1 cellular context compared by ENCODE assay signal in the genomic region with DNA sequence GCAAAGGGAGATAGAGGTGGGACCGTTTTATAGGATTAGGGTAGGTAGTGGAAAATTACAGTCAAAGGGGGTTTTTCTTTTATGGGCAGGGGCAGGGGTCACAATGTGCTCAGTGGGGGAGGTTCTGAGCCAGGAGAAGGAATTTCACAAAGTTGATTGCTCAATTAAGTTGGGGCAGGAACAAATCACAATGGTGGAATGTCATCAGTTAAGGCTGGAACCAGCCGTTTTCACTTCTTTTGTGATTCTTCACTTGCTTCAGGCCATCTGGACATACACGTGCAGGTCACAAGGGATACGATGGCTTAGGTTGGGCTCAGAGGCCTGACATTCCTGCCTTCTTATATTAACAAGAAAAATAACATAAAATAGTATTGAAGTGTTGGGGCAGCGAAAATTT.
TF ChIP-seq lines count a peak whose summit lies in the region.

No MANE protein-coding gene starts in this region.

TF ChIP-seq in GM23338, 12 proteins besides CTCF, POLR2A, EP300 and RAD21 (continued from another document):
- TF ChIP-seq ZNF462 (CRISPR knock-in tag; IDR thresholded peaks at IDR 0.05) (no peak), STAT1 (IDR thresholded peaks at IDR 0.05; ENCODE audit: unreplicated experiment) (no peak), ZNF331 (CRISPR knock-in tag; IDR thresholded peaks at IDR 0.05; ENCODE audit: low read depth) (no peak), JUNB (IDR thresholded peaks at IDR 0.05; ENCODE audit: unreplicated experiment) (no peak), EZH2 (IDR thresholded peaks at IDR 0.05; ENCODE audit: low read depth, unreplicated experiment) (no peak), POLR2AphosphoS5 (IDR thresholded peaks at IDR 0.05; ENCODE audit: low read depth) (no peak)
